ENCODE assay signal across 1 cellular context in the genomic region with DNA sequence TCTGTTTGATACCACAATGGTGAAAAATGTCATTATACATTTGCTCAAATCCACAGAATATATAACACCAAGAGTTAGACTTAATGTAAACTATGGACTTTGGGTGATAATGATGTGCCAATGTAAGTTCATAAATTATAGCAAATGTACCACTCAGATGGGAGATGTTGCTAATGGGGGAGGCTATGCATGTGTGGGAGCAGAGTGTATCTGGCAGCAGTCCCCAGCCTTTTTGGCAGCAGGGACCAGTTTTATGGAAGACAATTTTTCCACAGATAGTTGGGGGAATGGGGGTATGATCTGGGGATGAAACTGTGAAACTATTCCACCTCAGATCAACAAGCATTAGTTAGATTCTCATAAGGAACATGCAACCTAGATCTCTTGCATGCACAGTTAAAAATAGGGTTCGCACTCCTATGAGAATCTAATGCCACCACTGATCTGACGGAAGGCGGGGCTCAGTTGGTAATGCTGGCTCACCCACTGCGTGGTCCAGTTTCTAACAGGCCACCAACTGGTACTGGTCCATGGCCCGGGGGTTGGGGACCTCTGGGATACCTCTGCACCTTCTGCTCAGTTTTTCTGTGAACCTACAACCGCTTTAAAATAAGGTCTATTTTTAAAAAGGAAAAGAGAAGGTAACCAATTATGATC.
TF ChIP-seq lines count a peak whose summit lies in the region.

No MANE protein-coding gene starts in this region.

TF ChIP-seq in GM12878, 131 proteins besides CTCF, POLR2A, EP300 and RAD21:
- peak; percentile 79 for TF ChIP-seq POLR2AphosphoS5 (IDR thresholded peaks at IDR 0.05; ENCODE audit: low read length)
- no peak for TF ChIP-seq RELA (IDR thresholded peaks at IDR 0.05; ENCODE audit: borderline replicate concordance, partially characterized antibody)
